15 cellular contexts compared by ENCODE assay signal in genomic region chr1:161768986-161769672, GRCh38. TPM values are rescaled to one million over a fixed set of nuclear protein-coding genes. Genes with fewer than 3 reads are reported as not detected.
DNase-seq lines count a peak whose midpoint lies in the region; ATAC-seq, FAIRE-seq and TF ChIP-seq lines count a peak whose summit lies in the region.
"Had no signal": no experiment of that assay in that cellular context is flagged by ENCODE, and none has a peak within 500 bp of the region (broad histone marks: within the 10 kb centered on the region; RNA-seq: fewer than 3 reads in every experiment).

No MANE protein-coding gene starts in this region.

- no peaks in the 10 kb centered on the region for H3K27me3 ChIP-seq in PC-3 (ENCODE audit: low read length)
- H3K27me3 ChIP-seq: BLaER1 treated with 17β-estradiol and CSF1 and Interleukin-3, amounts not matched to agents 10 nM and 100 nM had no signal

- POLR2A ChIA-PET in PC-3 (lab: Charles Lee; ENCODE audit: unreplicated experiment) = no interaction called here

- no peak overlapping the region for H3K4me3 Mint-ChIP-seq in activated naive CD4-positive, alpha-beta T cell treated with anti-CD3 and anti-CD28 coated beads for 36 hours

- DNase-seq in activated naive CD4-positive, alpha-beta T cell treated with anti-CD3 and anti-CD28 coated beads for 36 hours = no peak
- no peak for DNase-seq in activated naive CD4-positive, alpha-beta T cell treated with Interleukin-2 at 50 U/mL for 16 hours
- peak; percentile 41 for DNase-seq in PC-3
- peak; percentile 83 to 89 for DNase-seq in dermis microvascular lymphatic vessel endothelial cell (ENCODE audit: low read depth in 2 of 2)
- DNase-seq in GM12891 (ENCODE audit: insufficient read length, low spot score) = no peak
- DNase-seq in COR-L47 (lab: John Stamatoyannopoulos, UW) = no peak
- no peak for DNase-seq in GOT3 (lab: John Stamatoyannopoulos, UW)
- DNase-seq: NCI-H1105 treated with DMSO at 0.1 percent for 48 hours, NCI-H187, NCI-H526, SHP77 treated with DMSO at 0.1 percent for 48 hours had no signal

- peaks cover 26% of the 10 kb centered on the region for H3K4me1 ChIP-seq in PC-3 (ENCODE audit: insufficient read depth, low read length)

- intact Hi-C loops in activated naive CD4-positive, alpha-beta T cell treated with anti-CD3 and anti-CD28 coated beads for 36 hours (cut with micrococcal nuclease) = loop anchor here (5.0 to 10.0 kb wide), 2 partner anchors 726 to 793 kb away; partner anchors contain the start of genes UAP1 and UHMK1
- intact Hi-C loops in PC-3 (cut with micrococcal nuclease) = loop anchor here (10.0 kb wide), 1 partner anchor 626 kb away; no protein-coding TSS in a partner anchor

- CTCF ChIA-PET in activated naive CD4-positive, alpha-beta T cell treated with anti-CD3 and anti-CD28 coated beads for 36 hours (lab: Charles Lee) = interaction anchor here (0.6 to 0.9 kb wide), 3 partner anchors 13 to 25 kb away, joined by 3 read pairs; no protein-coding TSS in a partner anchor
- CTCF ChIA-PET in PC-3 (lab: Charles Lee) = no interaction called here

- TF ChIP-seq POLR2A in GM12891 (IDR thresholded peaks at IDR 0.05; ENCODE audit: low read depth, low read length) = no peak

- no peak for TF ChIP-seq CTCF in PC-3 (conservative IDR thresholded peaks at IDR 0.05; ENCODE audit: low read depth, low read length)

- FAIRE-seq in GM12891 (lab: Jason Lieb, UNC) = no peak
- FAIRE-seq: A204.1 had no signal

- peaks cover 38% of the 10 kb centered on the region for H3K4me1 Mint-ChIP-seq in activated naive CD4-positive, alpha-beta T cell treated with anti-CD3 and anti-CD28 coated beads for 36 hours (ENCODE audit: low read depth)

- no peak overlapping the region for H3K4me3 ChIP-seq in PC-3 (ENCODE audit: low read length)
- H3K4me3 ChIP-seq: HAP-1 had no signal

- H3K9ac ChIP-seq in PC-3 (ENCODE audit: low read length) = no peak overlapping the region
- H3K9ac ChIP-seq: BLaER1 treated with 17β-estradiol and CSF1 and Interleukin-3, amounts not matched to agents 10 nM and 100 nM had no signal

- ATAC-seq in PC-3 (peak; percentile 38), GM18519 (IDR thresholded peaks at IDR 0.05; ENCODE audit: low FRiP score, unreplicated experiment) (no peak)

- peaks cover 3% of the 10 kb centered on the region for H3F3A ChIP-seq in PC-3 (ENCODE audit: low read length, unreplicated experiment)

- peak overlapping the region; percentile 38 for H3K27ac Mint-ChIP-seq in activated naive CD4-positive, alpha-beta T cell treated with anti-CD3 and anti-CD28 coated beads for 36 hours

- H3K36me3 Mint-ChIP-seq in activated naive CD4-positive, alpha-beta T cell treated with anti-CD3 and anti-CD28 coated beads for 36 hours (ENCODE audit: low read depth) = no peaks in the 10 kb centered on the region

- H3K27me3 Mint-ChIP-seq in activated naive CD4-positive, alpha-beta T cell treated with anti-CD3 and anti-CD28 coated beads for 36 hours (ENCODE audit: low read depth) = no peaks in the 10 kb centered on the region

- no TSS peak for BruUV-seq in PC-3 (replicated peaks; lab: Mats Ljungman, UMichigan)

- no peaks in the 10 kb centered on the region for H3K9me3 ChIP-seq in PC-3 (ENCODE audit: low read length)
- H3K9me3 ChIP-seq: BLaER1 treated with 17β-estradiol and CSF1 and Interleukin-3, amounts not matched to agents 10 nM and 100 nM; HAP-1 had no signal

- H3K36me3 ChIP-seq in PC-3 (ENCODE audit: low read depth, low read length) = no peaks in the 10 kb centered on the region

- peak overlapping the region; percentile 24; the same call in 1 of the 2 replicates for H3K4me2 ChIP-seq in PC-3 (ENCODE audit: low read length)

- peaks cover 77% of the 10 kb centered on the region for H3K79me2 ChIP-seq in PC-3 (ENCODE audit: low read length)

- H4K20me1 ChIP-seq in PC-3 (ENCODE audit: low read length) = no peaks in the 10 kb centered on the region

- H3K9me3 Mint-ChIP-seq in activated naive CD4-positive, alpha-beta T cell treated with anti-CD3 and anti-CD28 coated beads for 36 hours = no peaks in the 10 kb centered on the region

- H3K9me2 ChIP-seq in PC-3 (replicated peaks; ENCODE audit: low read length) = no peaks in the 10 kb centered on the region

- no peak overlapping the region for H3K27ac ChIP-seq in PC-3 (ENCODE audit: low read length)

- H2AFZ ChIP-seq in PC-3 (ENCODE audit: low read length) = no peak overlapping the region

TF ChIP-seq in GM12891, 5 proteins besides CTCF, POLR2A, EP300 and RAD21:
- TF ChIP-seq TAF1 (IDR thresholded peaks at IDR 0.05; ENCODE audit: low read depth, low read length) (no peak), POLR2AphosphoS5 (IDR thresholded peaks at IDR 0.05; ENCODE audit: low read depth, low read length) (no peak), PAX5 (IDR thresholded peaks at IDR 0.05; ENCODE audit: insufficient read depth, low read length, severe bottlenecking) (no peak), SPI1 (IDR thresholded peaks at IDR 0.05; ENCODE audit: low read depth, low read length) (no peak), POU2F2 (IDR thresholded peaks at IDR 0.05; ENCODE audit: low read depth, low read length) (no peak)

RNA-seq across cellular contexts. Expression of gene ATF6, which starts 3.0 kb away (rescaled TPM):
- 10 to 100 TPM; 23.5 to 24.6 TPM for total RNA-seq in activated naive CD4-positive, alpha-beta T cell treated with anti-CD3 and anti-CD28 coated beads for 36 hours
- total RNA-seq in PC-3 (2014; rRNA removed) (19.2 and 19.7 TPM in 2 replicates), dermis microvascular lymphatic vessel endothelial cell (51.5 and 69.3 TPM in 2 replicates)
- 8.3 TPM for polyA plus RNA-seq in GM12891 (2012; ENCODE audit: low read depth, missing spikeins)

RNA-seq across cellular contexts. Expression of gene DUSP12, which starts 19.5 kb away (rescaled TPM):
- total RNA-seq in activated naive CD4-positive, alpha-beta T cell treated with anti-CD3 and anti-CD28 coated beads for 36 hours = 10 to 100 TPM; 28.2 to 28.4 TPM
- 82.2 and 97.6 TPM in 2 replicates for total RNA-seq in PC-3 (2014; rRNA removed)
- 28.5 and 32.2 TPM in 2 replicates for total RNA-seq in dermis microvascular lymphatic vessel endothelial cell
- 26.0 TPM for polyA plus RNA-seq in GM12891 (2012; ENCODE audit: low read depth, missing spikeins)

RNA-seq across cellular contexts. Expression of gene FCRLB, which starts 47.8 kb away (rescaled TPM):
- total RNA-seq in activated naive CD4-positive, alpha-beta T cell treated with anti-CD3 and anti-CD28 coated beads for 36 hours = under 1 TPM; 0.10 TPM
- total RNA-seq in PC-3 (2014; rRNA removed) (10.2 and 12.7 TPM in 2 replicates), dermis microvascular lymphatic vessel endothelial cell (0.38 and 0.51 TPM in 2 replicates)
- polyA plus RNA-seq in GM12891 (2012; ENCODE audit: low read depth, missing spikeins) = 4.9 TPM

Comparison
In these comparisons a context has a peak if more than half of its experiments do, and no peak if none do; other contexts are left out.
1. DNase-seq: peak in PC-3 (single experiment) and dermis microvascular lymphatic vessel endothelial cell (2 of 2); none in activated naive CD4-positive, alpha-beta T cell treated with anti-CD3 and anti-CD28 coated beads for 36 hours (single experiment), activated naive CD4-positive, alpha-beta T cell treated with Interleukin-2 at 50 U/mL for 16 hours (single experiment), GM12891 (single experiment), COR-L47 (single experiment) and GOT3 (single experiment).